ENCODE assay signal across 22 cellular contexts in the genomic region with DNA sequence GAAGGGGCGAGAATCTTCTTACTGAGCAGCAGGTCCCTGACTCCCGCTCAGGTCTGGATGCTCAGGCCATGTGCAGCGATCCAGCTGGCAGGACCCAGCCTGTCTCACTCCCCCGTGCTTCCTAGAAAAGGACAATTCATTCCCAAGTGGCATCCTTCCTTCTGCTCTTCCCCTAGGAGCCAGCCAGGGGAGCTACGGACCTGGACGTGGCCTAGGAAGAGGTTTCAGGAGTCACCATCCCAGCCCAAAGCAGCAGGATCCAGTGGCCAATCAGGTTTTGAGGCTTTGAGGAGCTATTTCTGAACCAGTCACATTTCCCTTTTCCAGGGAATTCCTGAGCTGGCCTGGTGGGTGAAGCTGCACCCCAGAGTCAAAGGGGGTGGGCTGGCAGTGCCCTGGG. TPM values are rescaled to one million over a fixed set of nuclear protein-coding genes. Genes with fewer than 3 reads are reported as not detected.
DNase-seq lines count a peak whose midpoint lies in the region; ATAC-seq, FAIRE-seq and TF ChIP-seq lines count a peak whose summit lies in the region.
"Had no signal": no experiment of that assay in that cellular context is flagged by ENCODE, and none has a peak within 500 bp of the region (broad histone marks: within the 10 kb centered on the region; RNA-seq: fewer than 3 reads in every experiment).

No MANE protein-coding gene starts in this region.

- peaks cover 0 to 45% of the 10 kb centered on the region in 2 experiments; a peak in 3 of 5 replicates for H3K27me3 ChIP-seq in HepG2 (ENCODE audit: control insufficient read depth in 1 of 2, insufficient read depth in 2 of 2, low read length in 2 of 2)
- H3K27me3 ChIP-seq in right lobe of liver, result no peaks in the 10 kb centered on the region
- no peaks in the 10 kb centered on the region for H3K27me3 ChIP-seq in Karpas-422 (ENCODE audit: low read length)

- TF ChIP-seq POLR2A in HepG2 (IDR thresholded peaks at IDR 0.05; ENCODE audit: insufficient read depth in 1 of 2, low read depth in 2 of 2, low read length in 2 of 2) (no peak), right lobe of liver (IDR thresholded peaks at IDR 0.05) (no peak)

- TF ChIP-seq EP300 in HepG2 (IDR thresholded peaks at IDR 0.05; ENCODE audit: low read depth in 2 of 2, low read length in 2 of 2) (no peak), HepG2 (CRISPR knock-in tag; IDR thresholded peaks at IDR 0.05; ENCODE audit: borderline replicate concordance) (no peak)

- no peak for TF ChIP-seq CTCF in HepG2 (CRISPR knock-in tag; IDR thresholded peaks at IDR 0.05)
- no peak for TF ChIP-seq CTCF in right lobe of liver (IDR thresholded peaks at IDR 0.05)
- TF ChIP-seq CTCF in activated B cell treated with CpG ODN at 0.5 μM for 24 hours (IDR thresholded peaks at IDR 0.05), result no peak
- TF ChIP-seq CTCF in osteocyte (IDR thresholded peaks at IDR 0.05), result no peak

- WGBS in HepG2 (ENCODE audit: low lambda C conversion rate), result 12% methylated on average over 6 of the region's 6 CpGs
- no CpG with 5 or more reads among the region's 6 CpGs for WGBS in right lobe of liver (ENCODE audit: insufficient coverage, low coverage, low lambda C conversion rate, missing lambda C conversion rate)

- ATAC-seq in HepG2, result peak; percentile 17
- ATAC-seq in right lobe of liver, result no peak
- ATAC-seq in activated B cell treated with CpG ODN at 0.5 μM for 24 hours (ENCODE audit: low read depth), result no peak
- no peak for ATAC-seq in memory B cell (ENCODE audit: low read depth)
- no peak for ATAC-seq in stimulated activated naive B cell treated with anti-CD40 and anti-IgM and Interleukin-4, amounts not matched to agents 10 μg/mL and 1 μg/mL and 100 μg/mL, for 72 hours (replicated peaks)
- ATAC-seq: CD8-positive, alpha-beta T cell; GM12878 had no signal

- H3K36me3 Mint-ChIP-seq in activated B cell treated with CpG ODN at 0.5 μM for 24 hours (ENCODE audit: low read depth) (no peaks in the 10 kb centered on the region), memory B cell (peaks cover 4% of the 10 kb centered on the region), osteocyte (ENCODE audit: unreplicated experiment) (no peaks in the 10 kb centered on the region)
- H3K36me3 Mint-ChIP-seq in stimulated activated naive B cell treated with anti-CD40 and anti-IgM and Interleukin-4, amounts not matched to agents 10 μg/mL and 1 μg/mL and 100 μg/mL, for 72 hours, result peaks cover 16 to 17% of the 10 kb centered on the region in 2 donors
- H3K36me3 Mint-ChIP-seq: CD8-positive, alpha-beta T cell had no signal

- H3K36me3 ChIP-seq in HepG2 (replicated peaks in 1 of 2; ENCODE audit: control insufficient read depth in 1 of 2, insufficient read depth in 2 of 2, low read length in 2 of 2), result no peaks in the 10 kb centered on the region
- no peaks in the 10 kb centered on the region for H3K36me3 ChIP-seq in right lobe of liver
- no peaks in the 10 kb centered on the region for H3K36me3 ChIP-seq in Karpas-422 (ENCODE audit: insufficient read depth, low read length)
- H3K36me3 ChIP-seq: HAP-1 had no signal

- H3K79me2 ChIP-seq in HepG2 (ENCODE audit: insufficient read depth, low read length), result no peaks in the 10 kb centered on the region
- no peaks in the 10 kb centered on the region for H3K79me2 ChIP-seq in Karpas-422 (ENCODE audit: low read length)

- BruUV-seq in HepG2 (replicated peaks; lab: Mats Ljungman, UMichigan), result no TSS peak

- H3K9ac ChIP-seq in HepG2 (ENCODE audit: insufficient read depth, low read depth, low read length) (no peak overlapping the region), Karpas-422 (ENCODE audit: low read length) (no peak overlapping the region)

- CTCF ChIA-PET in HepG2 (lab: Yijun Ruan, JAX; ENCODE audit: low intra/inter-chr PET ratio, low total read pairs) (no interaction called here), activated B cell treated with CpG ODN at 0.5 μM for 24 hours (lab: Charles Lee) (no interaction called here)

- TF ChIP-seq RAD21 in HepG2 (CRISPR knock-in tag; IDR thresholded peaks at IDR 0.05), result no peak

- H3K27ac Mint-ChIP-seq in activated B cell treated with CpG ODN at 0.5 μM for 24 hours (peak overlapping the region; percentile 33), memory B cell (peak overlapping the region; percentile 81), osteocyte (ENCODE audit: unreplicated experiment) (no peak overlapping the region)
- peak overlapping the region; percentile 91 for H3K27ac Mint-ChIP-seq in stimulated activated naive B cell treated with anti-CD40 and anti-IgM and Interleukin-4, amounts not matched to agents 10 μg/mL and 1 μg/mL and 100 μg/mL, for 72 hours
- H3K27ac Mint-ChIP-seq: CD8-positive, alpha-beta T cell had no signal

- H3K9me3 Mint-ChIP-seq in activated B cell treated with CpG ODN at 0.5 μM for 24 hours (no peaks in the 10 kb centered on the region), memory B cell (peaks cover 1% of the 10 kb centered on the region), osteocyte (ENCODE audit: unreplicated experiment) (no peaks in the 10 kb centered on the region)
- peaks cover 4 to 5% of the 10 kb centered on the region in 2 donors for H3K9me3 Mint-ChIP-seq in stimulated activated naive B cell treated with anti-CD40 and anti-IgM and Interleukin-4, amounts not matched to agents 10 μg/mL and 1 μg/mL and 100 μg/mL, for 72 hours
- H3K9me3 Mint-ChIP-seq: CD8-positive, alpha-beta T cell had no signal

- no peaks in the 10 kb centered on the region for H3K4me1 ChIP-seq in HepG2 (ENCODE audit: insufficient read depth, low read length)
- no peaks in the 10 kb centered on the region for H3K4me1 ChIP-seq in right lobe of liver
- H3K4me1 ChIP-seq in Karpas-422 (ENCODE audit: low read length), result peaks cover 19% of the 10 kb centered on the region
- H3K4me1 ChIP-seq: HAP-1 had no signal

- in situ Hi-C loops in HepG2 (cut with HindIII; ENCODE audit: extremely low pct_ligation_motif_present, low pct_unique_long_range_greater_than_20kb), result no loop called here

- FAIRE-seq in HepG2 (lab: Jason Lieb, UNC), result no peak
- FAIRE-seq: GM12878, GM19239 had no signal

- H3K27ac ChIP-seq in HepG2 (ENCODE audit: extremely low read length, insufficient read depth, low read length), result no peak overlapping the region
- H3K27ac ChIP-seq in right lobe of liver, result no peak overlapping the region
- no peak overlapping the region for H3K27ac ChIP-seq in Karpas-422 (ENCODE audit: low read length)
- H3K27ac ChIP-seq: PC-9, RWPE1 had no signal

- DNase-seq in HepG2 (ENCODE audit: low spot score) (no peak), right lobe of liver (no peak), activated B cell treated with CpG ODN at 0.5 μM for 24 hours (no peak), memory B cell (ENCODE audit: low spot score in 2 of 2) (no peak), osteocyte (ENCODE audit: extremely low spot score, unreplicated experiment) (no peak), Karpas-422 (no peak), NK-92 (lab: John Stamatoyannopoulos, UW; ENCODE audit: unreplicated experiment) (no peak)
- DNase-seq in stimulated activated naive B cell treated with anti-CD40 and anti-IgM and Interleukin-4, amounts not matched to agents 10 μg/mL and 1 μg/mL and 100 μg/mL, for 72 hours, result no peak
- DNase-seq: Calu3; CD8-positive, alpha-beta T cell; EL; NCI-H187; NCI-H2107; NCI-H510A; NCI-H774; PC-9 had no signal

- no peak overlapping the region for H3K4me3 Mint-ChIP-seq in activated B cell treated with CpG ODN at 0.5 μM for 24 hours
- H3K4me3 Mint-ChIP-seq in memory B cell, result no peak overlapping the region
- H3K4me3 Mint-ChIP-seq in stimulated activated naive B cell treated with anti-CD40 and anti-IgM and Interleukin-4, amounts not matched to agents 10 μg/mL and 1 μg/mL and 100 μg/mL, for 72 hours, result no peak overlapping the region
- H3K4me3 Mint-ChIP-seq in osteocyte (ENCODE audit: unreplicated experiment), result no peak overlapping the region
- H3K4me3 Mint-ChIP-seq: CD8-positive, alpha-beta T cell had no signal

- H3K9me2 ChIP-seq in Karpas-422 (replicated peaks; ENCODE audit: insufficient read depth, low read length), result no peaks in the 10 kb centered on the region

- no peak overlapping the region for H2AFZ ChIP-seq in HepG2 (ENCODE audit: low read length)
- no peak overlapping the region for H2AFZ ChIP-seq in Karpas-422 (ENCODE audit: low read length)
- H2AFZ ChIP-seq: PC-9 had no signal

- intact Hi-C loops in HepG2 (cut with micrococcal nuclease; ENCODE audit: unreplicated experiment) (no loop called here), right lobe of liver (cut with DNase I) (loop anchor here in 1 of 2 donors (10.0 kb wide), 1 partner anchor 65 kb away; no protein-coding TSS in a partner anchor), activated B cell treated with CpG ODN at 0.5 μM for 24 hours (cut with micrococcal nuclease) (no loop called here)

- H3K4me1 Mint-ChIP-seq in activated B cell treated with CpG ODN at 0.5 μM for 24 hours, result peaks cover 71% of the 10 kb centered on the region
- H3K4me1 Mint-ChIP-seq in memory B cell, result peaks cover 39% of the 10 kb centered on the region
- peaks cover 50 to 90% of the 10 kb centered on the region in 2 donors for H3K4me1 Mint-ChIP-seq in stimulated activated naive B cell treated with anti-CD40 and anti-IgM and Interleukin-4, amounts not matched to agents 10 μg/mL and 1 μg/mL and 100 μg/mL, for 72 hours
- H3K4me1 Mint-ChIP-seq in osteocyte (ENCODE audit: unreplicated experiment), result no peaks in the 10 kb centered on the region

- H3K4me3 ChIP-seq in HepG2 (replicated peaks in 1 of 3; ENCODE audit: insufficient read depth in 1 of 3, low read depth in 2 of 3, low read length in 3 of 3) (no peak overlapping the region), right lobe of liver (no peak overlapping the region), Karpas-422 (ENCODE audit: low read length) (no peak overlapping the region)
- H3K4me3 ChIP-seq: GM12878, HAP-1, PC-9 had no signal

- H3K9me3 ChIP-seq in HepG2 (ENCODE audit: low read length) (no peaks in the 10 kb centered on the region), right lobe of liver (no peaks in the 10 kb centered on the region), Karpas-422 (ENCODE audit: low read length) (no peaks in the 10 kb centered on the region)
- H3K9me3 ChIP-seq: HAP-1 had no signal

- POLR2A ChIA-PET in HepG2 (lab: Yijun Ruan, JAX) (no interaction called here), activated B cell treated with CpG ODN at 0.5 μM for 24 hours (lab: Charles Lee) (interaction anchor here (0.9 to 4.2 kb wide), 4 partner anchors 8 to 21 kb away, joined by 4 to 28 read pairs (median 6); partner anchors contain the start of gene CD79B)

- no peaks in the 10 kb centered on the region for H4K20me1 ChIP-seq in HepG2 (ENCODE audit: insufficient read depth, low read length)
- no peaks in the 10 kb centered on the region for H4K20me1 ChIP-seq in Karpas-422 (ENCODE audit: insufficient read depth, low read depth, low read length)

- H3K4me2 ChIP-seq in HepG2 (ENCODE audit: low read depth, low read length) (no peak overlapping the region), Karpas-422 (ENCODE audit: low read depth, low read length, poor library complexity, severe bottlenecking) (no peak overlapping the region)
- H3K4me2 ChIP-seq: PC-9 had no signal

- H3K27me3 Mint-ChIP-seq in activated B cell treated with CpG ODN at 0.5 μM for 24 hours (no peaks in the 10 kb centered on the region), memory B cell (no peaks in the 10 kb centered on the region), osteocyte (ENCODE audit: unreplicated experiment) (peaks cover 14% of the 10 kb centered on the region)
- H3K27me3 Mint-ChIP-seq in stimulated activated naive B cell treated with anti-CD40 and anti-IgM and Interleukin-4, amounts not matched to agents 10 μg/mL and 1 μg/mL and 100 μg/mL, for 72 hours, result no peaks in the 10 kb centered on the region

RNA-seq across cellular contexts. Expression of gene CD79B, which starts 7.8 kb away (rescaled TPM):
- total RNA-seq in HepG2 (2016; rRNA removed; fragmentation: Illumina TruSeq; extraction: Trizol) (not detected in 2 replicates), right lobe of liver (1 to 10 TPM in 2 of 6 experiments, under 1 TPM in 4; 0.62 to 2.2 (median 0.92) TPM), activated B cell treated with CpG ODN at 0.5 μM for 24 hours (706 and 757 TPM in 2 replicates), osteocyte (not detected in 2 replicates)
- total RNA-seq in HepG2 (2016; cell fraction: cytosol; rRNA removed; fragmentation: Illumina TruSeq; extraction: Trizol; ENCODE audit: low read depth), result not detected in 2 replicates
- 0.54 TPM in 1 of 2 replicates, not detected in the other for total RNA-seq in HepG2 (2016; cell fraction: insoluble cytoplasmic fraction; rRNA removed; fragmentation: Illumina TruSeq; extraction: Trizol)
- total RNA-seq in HepG2 (2016; cell fraction: membrane; rRNA removed; fragmentation: Illumina TruSeq; extraction: Trizol), result not detected in 2 replicates
- total RNA-seq in HepG2 (2016; cell fraction: nucleus; rRNA removed; fragmentation: Illumina TruSeq; extraction: Trizol), result not detected in 2 replicates
- 0.21 TPM in 1 of 2 replicates, not detected in the other for polyA plus RNA-seq in HepG2 (2011; rRNA removed)
- 0.19 and 0.55 TPM in 2 replicates for polyA plus RNA-seq in HepG2 (2011; cell fraction: cytosol; rRNA removed)
- polyA plus RNA-seq in HepG2 (2011; cell fraction: nucleus; rRNA removed), result not detected in 2 replicates
- 0.20 TPM in 1 of 2 replicates, not detected in the other for polyA plus RNA-seq in HepG2 (2012)
- not detected in 2 replicates for polyA plus RNA-seq in HepG2 (2016; cell fraction: cytosol; fragmentation: Illumina TruSeq; extraction: Trizol; ENCODE audit: low read depth)
- not detected in 2 replicates for polyA plus RNA-seq in HepG2 (2016; cell fraction: insoluble cytoplasmic fraction; fragmentation: Illumina TruSeq; extraction: Trizol; ENCODE audit: low read depth)
- not detected in 2 replicates for polyA plus RNA-seq in HepG2 (2016; cell fraction: membrane; fragmentation: Illumina TruSeq; extraction: Trizol; ENCODE audit: low read depth)
- not detected in 2 replicates for polyA plus RNA-seq in HepG2 (2016; cell fraction: nucleus; fragmentation: Illumina TruSeq; extraction: Trizol; ENCODE audit: insufficient read depth, low read depth)
- not detected in 2 replicates for polyA minus RNA-seq in HepG2 (2011; rRNA and poly(A)+ RNA removed; ENCODE audit: low replicate concordance)
- not detected in 2 replicates for polyA minus RNA-seq in HepG2 (2011; cell fraction: cytosol; rRNA and poly(A)+ RNA removed)
- not detected in 2 replicates for polyA minus RNA-seq in HepG2 (2011; cell fraction: nucleus; rRNA and poly(A)+ RNA removed)
- total RNA-seq in Karpas-422 (2014; rRNA removed; shearing (Covaris generic); ENCODE audit: low replicate concordance), result 545 and 1,164 TPM in 2 replicates
- total RNA-seq: Calu3, PC-9 had no signal

RNA-seq across cellular contexts. Expression of gene GH1, which starts 21.2 kb away (rescaled TPM):
- total RNA-seq in HepG2 (2016; rRNA removed; fragmentation: Illumina TruSeq; extraction: Trizol), result not detected in 2 replicates
- not detected in 2 replicates for total RNA-seq in HepG2 (2016; cell fraction: cytosol; rRNA removed; fragmentation: Illumina TruSeq; extraction: Trizol; ENCODE audit: low read depth)
- not detected in 2 replicates for total RNA-seq in HepG2 (2016; cell fraction: insoluble cytoplasmic fraction; rRNA removed; fragmentation: Illumina TruSeq; extraction: Trizol)
- total RNA-seq in HepG2 (2016; cell fraction: membrane; rRNA removed; fragmentation: Illumina TruSeq; extraction: Trizol), result not detected in 2 replicates
- not detected in 2 replicates for total RNA-seq in HepG2 (2016; cell fraction: nucleus; rRNA removed; fragmentation: Illumina TruSeq; extraction: Trizol)
- not detected in 2 replicates for polyA plus RNA-seq in HepG2 (2011; rRNA removed)
- not detected in 2 replicates for polyA plus RNA-seq in HepG2 (2011; cell fraction: cytosol; rRNA removed)
- not detected in 2 replicates for polyA plus RNA-seq in HepG2 (2011; cell fraction: nucleus; rRNA removed)
- not detected in 2 replicates for polyA plus RNA-seq in HepG2 (2012)
- not detected in 2 replicates for polyA plus RNA-seq in HepG2 (2016; cell fraction: cytosol; fragmentation: Illumina TruSeq; extraction: Trizol; ENCODE audit: low read depth)
- polyA plus RNA-seq in HepG2 (2016; cell fraction: insoluble cytoplasmic fraction; fragmentation: Illumina TruSeq; extraction: Trizol; ENCODE audit: low read depth), result not detected in 2 replicates
- not detected in 2 replicates for polyA plus RNA-seq in HepG2 (2016; cell fraction: membrane; fragmentation: Illumina TruSeq; extraction: Trizol; ENCODE audit: low read depth)
- polyA plus RNA-seq in HepG2 (2016; cell fraction: nucleus; fragmentation: Illumina TruSeq; extraction: Trizol; ENCODE audit: insufficient read depth, low read depth), result not detected in 2 replicates
- polyA minus RNA-seq in HepG2 (2011; rRNA and poly(A)+ RNA removed; ENCODE audit: low replicate concordance), result not detected in 2 replicates
- polyA minus RNA-seq in HepG2 (2011; cell fraction: cytosol; rRNA and poly(A)+ RNA removed), result not detected in 2 replicates
- not detected in 2 replicates for polyA minus RNA-seq in HepG2 (2011; cell fraction: nucleus; rRNA and poly(A)+ RNA removed)
- total RNA-seq in right lobe of liver, result not detected
- 0.27 TPM in 1 of 2 replicates, not detected in the other for total RNA-seq in activated B cell treated with CpG ODN at 0.5 μM for 24 hours
- total RNA-seq in osteocyte, result not detected in 2 replicates
- not detected in 2 replicates for total RNA-seq in Karpas-422 (2014; rRNA removed; shearing (Covaris generic); ENCODE audit: low replicate concordance)
- total RNA-seq: A172; Calu3; CD8-positive, alpha-beta T cell; GM12878; PC-9 had no signal
- polyA plus RNA-seq: BJ had no signal

RNA-seq across cellular contexts. Expression of gene CSHL1, which starts 28.8 kb away (rescaled TPM):
- total RNA-seq in HepG2 (2016; rRNA removed; fragmentation: Illumina TruSeq; extraction: Trizol), result not detected in 2 replicates
- total RNA-seq in HepG2 (2016; cell fraction: cytosol; rRNA removed; fragmentation: Illumina TruSeq; extraction: Trizol; ENCODE audit: low read depth), result not detected in 2 replicates
- total RNA-seq in HepG2 (2016; cell fraction: insoluble cytoplasmic fraction; rRNA removed; fragmentation: Illumina TruSeq; extraction: Trizol), result not detected in 2 replicates
- total RNA-seq in HepG2 (2016; cell fraction: membrane; rRNA removed; fragmentation: Illumina TruSeq; extraction: Trizol), result not detected in 2 replicates
- not detected in 2 replicates for total RNA-seq in HepG2 (2016; cell fraction: nucleus; rRNA removed; fragmentation: Illumina TruSeq; extraction: Trizol)
- not detected in 2 replicates for polyA plus RNA-seq in HepG2 (2011; rRNA removed)
- polyA plus RNA-seq in HepG2 (2011; cell fraction: cytosol; rRNA removed), result not detected in 2 replicates
- not detected in 2 replicates for polyA plus RNA-seq in HepG2 (2011; cell fraction: nucleus; rRNA removed)
- not detected in 2 replicates for polyA plus RNA-seq in HepG2 (2012)
- polyA plus RNA-seq in HepG2 (2016; cell fraction: cytosol; fragmentation: Illumina TruSeq; extraction: Trizol; ENCODE audit: low read depth), result not detected in 2 replicates
- polyA plus RNA-seq in HepG2 (2016; cell fraction: insoluble cytoplasmic fraction; fragmentation: Illumina TruSeq; extraction: Trizol; ENCODE audit: low read depth), result not detected in 2 replicates
- polyA plus RNA-seq in HepG2 (2016; cell fraction: membrane; fragmentation: Illumina TruSeq; extraction: Trizol; ENCODE audit: low read depth), result not detected in 2 replicates
- polyA plus RNA-seq in HepG2 (2016; cell fraction: nucleus; fragmentation: Illumina TruSeq; extraction: Trizol; ENCODE audit: insufficient read depth, low read depth), result not detected in 2 replicates
- not detected in 2 replicates for polyA minus RNA-seq in HepG2 (2011; rRNA and poly(A)+ RNA removed; ENCODE audit: low replicate concordance)
- not detected in 2 replicates for polyA minus RNA-seq in HepG2 (2011; cell fraction: cytosol; rRNA and poly(A)+ RNA removed)
- not detected in 2 replicates for polyA minus RNA-seq in HepG2 (2011; cell fraction: nucleus; rRNA and poly(A)+ RNA removed)
- not detected for total RNA-seq in right lobe of liver
- total RNA-seq in activated B cell treated with CpG ODN at 0.5 μM for 24 hours, result not detected in 2 replicates
- not detected in 2 replicates for total RNA-seq in osteocyte
- total RNA-seq in Karpas-422 (2014; rRNA removed; shearing (Covaris generic); ENCODE audit: low replicate concordance), result not detected in 2 replicates
- total RNA-seq: A172; Calu3; CD8-positive, alpha-beta T cell; GM12878; PC-9 had no signal
- polyA plus RNA-seq: BJ, GM12878 had no signal

RNA-seq across cellular contexts. Expression of gene SCN4A, which starts 32.8 kb away (rescaled TPM):
- total RNA-seq in HepG2 (2016; rRNA removed; fragmentation: Illumina TruSeq; extraction: Trizol), result 0.02 TPM in 1 of 2 replicates, not detected in the other
- total RNA-seq in HepG2 (2016; cell fraction: cytosol; rRNA removed; fragmentation: Illumina TruSeq; extraction: Trizol; ENCODE audit: low read depth), result not detected in 2 replicates
- total RNA-seq in HepG2 (2016; cell fraction: insoluble cytoplasmic fraction; rRNA removed; fragmentation: Illumina TruSeq; extraction: Trizol), result not detected in 2 replicates
- total RNA-seq in HepG2 (2016; cell fraction: membrane; rRNA removed; fragmentation: Illumina TruSeq; extraction: Trizol), result not detected in 2 replicates
- not detected in 2 replicates for total RNA-seq in HepG2 (2016; cell fraction: nucleus; rRNA removed; fragmentation: Illumina TruSeq; extraction: Trizol)
- 0.03 and 0.04 TPM in 2 replicates for polyA plus RNA-seq in HepG2 (2011; rRNA removed)
- 0.01 TPM in 2 replicates for polyA plus RNA-seq in HepG2 (2011; cell fraction: cytosol; rRNA removed)
- polyA plus RNA-seq in HepG2 (2011; cell fraction: nucleus; rRNA removed), result 0.07 and 0.13 TPM in 2 replicates
- polyA plus RNA-seq in HepG2 (2012), result 0.03 and 0.12 TPM in 2 replicates
- polyA plus RNA-seq in HepG2 (2016; cell fraction: cytosol; fragmentation: Illumina TruSeq; extraction: Trizol; ENCODE audit: low read depth), result not detected in 2 replicates
- not detected in 2 replicates for polyA plus RNA-seq in HepG2 (2016; cell fraction: insoluble cytoplasmic fraction; fragmentation: Illumina TruSeq; extraction: Trizol; ENCODE audit: low read depth)
- polyA plus RNA-seq in HepG2 (2016; cell fraction: membrane; fragmentation: Illumina TruSeq; extraction: Trizol; ENCODE audit: low read depth), result not detected in 2 replicates
- polyA plus RNA-seq in HepG2 (2016; cell fraction: nucleus; fragmentation: Illumina TruSeq; extraction: Trizol; ENCODE audit: insufficient read depth, low read depth), result not detected in 2 replicates
- 0.38 and 4.1 TPM in 2 replicates for polyA minus RNA-seq in HepG2 (2011; rRNA and poly(A)+ RNA removed; ENCODE audit: low replicate concordance)
- polyA minus RNA-seq in HepG2 (2011; cell fraction: cytosol; rRNA and poly(A)+ RNA removed), result not detected in 2 replicates
- 0.26 and 0.37 TPM in 2 replicates for polyA minus RNA-seq in HepG2 (2011; cell fraction: nucleus; rRNA and poly(A)+ RNA removed)
- 1 to 10 TPM in 1 of 6 experiments, under 1 TPM in 5; 0.10 to 1.4 (median 0.20) TPM for total RNA-seq in right lobe of liver
- total RNA-seq in activated B cell treated with CpG ODN at 0.5 μM for 24 hours, result 0.49 and 0.78 TPM in 2 replicates
- total RNA-seq in osteocyte, result not detected in 2 replicates
- total RNA-seq in Karpas-422 (2014; rRNA removed; shearing (Covaris generic); ENCODE audit: low replicate concordance), result under 0.01 and 0.07 TPM in 2 replicates
- total RNA-seq: A172, Calu3 had no signal
- polyA plus RNA-seq: BJ had no signal

RNA-seq across cellular contexts. Expression of gene CSH1, which starts 43.5 kb away (rescaled TPM):
- total RNA-seq in HepG2 (2016; rRNA removed; fragmentation: Illumina TruSeq; extraction: Trizol) (not detected in 2 replicates), right lobe of liver (not detected), activated B cell treated with CpG ODN at 0.5 μM for 24 hours (not detected in 2 replicates), osteocyte (not detected in 2 replicates)
- total RNA-seq in HepG2 (2016; cell fraction: cytosol; rRNA removed; fragmentation: Illumina TruSeq; extraction: Trizol; ENCODE audit: low read depth), result not detected in 2 replicates
- total RNA-seq in HepG2 (2016; cell fraction: insoluble cytoplasmic fraction; rRNA removed; fragmentation: Illumina TruSeq; extraction: Trizol), result not detected in 2 replicates
- total RNA-seq in HepG2 (2016; cell fraction: membrane; rRNA removed; fragmentation: Illumina TruSeq; extraction: Trizol), result not detected in 2 replicates
- total RNA-seq in HepG2 (2016; cell fraction: nucleus; rRNA removed; fragmentation: Illumina TruSeq; extraction: Trizol), result not detected in 2 replicates
- not detected in 2 replicates for polyA plus RNA-seq in HepG2 (2011; rRNA removed)
- polyA plus RNA-seq in HepG2 (2011; cell fraction: cytosol; rRNA removed), result not detected in 2 replicates
- polyA plus RNA-seq in HepG2 (2011; cell fraction: nucleus; rRNA removed), result not detected in 2 replicates
- not detected in 2 replicates for polyA plus RNA-seq in HepG2 (2012)
- polyA plus RNA-seq in HepG2 (2016; cell fraction: cytosol; fragmentation: Illumina TruSeq; extraction: Trizol; ENCODE audit: low read depth), result not detected in 2 replicates
- polyA plus RNA-seq in HepG2 (2016; cell fraction: insoluble cytoplasmic fraction; fragmentation: Illumina TruSeq; extraction: Trizol; ENCODE audit: low read depth), result not detected in 2 replicates
- polyA plus RNA-seq in HepG2 (2016; cell fraction: membrane; fragmentation: Illumina TruSeq; extraction: Trizol; ENCODE audit: low read depth), result not detected in 2 replicates
- polyA plus RNA-seq in HepG2 (2016; cell fraction: nucleus; fragmentation: Illumina TruSeq; extraction: Trizol; ENCODE audit: insufficient read depth, low read depth), result not detected in 2 replicates
- polyA minus RNA-seq in HepG2 (2011; rRNA and poly(A)+ RNA removed; ENCODE audit: low replicate concordance), result not detected in 2 replicates
- polyA minus RNA-seq in HepG2 (2011; cell fraction: cytosol; rRNA and poly(A)+ RNA removed), result not detected in 2 replicates
- polyA minus RNA-seq in HepG2 (2011; cell fraction: nucleus; rRNA and poly(A)+ RNA removed), result not detected in 2 replicates
- total RNA-seq in Karpas-422 (2014; rRNA removed; shearing (Covaris generic); ENCODE audit: low replicate concordance), result not detected in 2 replicates
- total RNA-seq: A172; Calu3; CD8-positive, alpha-beta T cell; GM12878; PC-9 had no signal
- polyA plus RNA-seq: BJ, GM12878 had no signal

Comparison
In these comparisons a context has a peak if more than half of its experiments do, and no peak if none do; other contexts are left out.
1. RNA of gene CD79B, which starts 7.8 kb away (total RNA-seq): 706 to 757 TPM in activated B cell treated with CpG ODN at 0.5 μM for 24 hours and 545 to 1,164 TPM in Karpas-422; 0.62 to 2.2 TPM in right lobe of liver, not detected in osteocyte and 0.54 TPM in HepG2; every median in the first group is over 100 times any median in the second.